ENCODE assay signal across 18 cellular contexts in genomic region chr17:65537343-65537844, GRCh38.
"Had no signal": no experiment of that assay in that cellular context is flagged by ENCODE, and none has a peak within 500 bp of the region (broad histone marks: within the 10 kb centered on the region; RNA-seq: fewer than 3 reads in every experiment).

No MANE protein-coding gene starts in this region.

- DNase-seq: activated CD4-positive, CD25-positive, alpha-beta regulatory T cell; adrenal gland; effector CD8-positive, alpha-beta T cell; heart right ventricle; kidney glomerular epithelial cell; left ventricle myocardium superior; mesendoderm; natural killer cell; pancreas; T1000; tibial artery had no signal

- FAIRE-seq: endothelial cell of umbilical vein, pancreas had no signal

- H3K4me3 Mint-ChIP-seq: natural killer cell; stimulated activated memory B cell treated with anti-CD40 and anti-IgM and Interleukin-4, amounts not matched to agents 10 μg/mL and 1 μg/mL and 100 μg/mL, for 72 hours had no signal

- H3K4me3 ChIP-seq: adrenal gland, esophagus muscularis mucosa, heart right ventricle, pancreas, SK-N-MC, tibial artery had no signal

- ATAC-seq: heart right ventricle, left ventricle myocardium superior, natural killer cell, pancreas, sciatic nerve had no signal

- H3K4me1 Mint-ChIP-seq: natural killer cell; stimulated activated memory B cell treated with anti-CD40 and anti-IgM and Interleukin-4, amounts not matched to agents 10 μg/mL and 1 μg/mL and 100 μg/mL, for 72 hours had no signal

- H3K9me3 Mint-ChIP-seq: activated naive CD4-positive, alpha-beta T cell treated with anti-CD3 and anti-CD28 coated beads, Interleukin-2, amount 50 U/mL, for 72 hours; natural killer cell; stimulated activated memory B cell treated with anti-CD40 and anti-IgM and Interleukin-4, amounts not matched to agents 10 μg/mL and 1 μg/mL and 100 μg/mL, for 72 hours had no signal

- H3K27me3 ChIP-seq: adrenal gland, esophagus muscularis mucosa, heart right ventricle, pancreas, tibial artery had no signal

- H3K9me3 ChIP-seq: adrenal gland, esophagus muscularis mucosa, heart right ventricle, neutrophil, pancreas, tibial artery had no signal

- H3K27ac ChIP-seq: adrenal gland, heart right ventricle, neutrophil, pancreas, SK-N-MC, tibial artery had no signal

- H3K27me3 Mint-ChIP-seq: stimulated activated memory B cell treated with anti-CD40 and anti-IgM and Interleukin-4, amounts not matched to agents 10 μg/mL and 1 μg/mL and 100 μg/mL, for 72 hours had no signal

- H3K27ac Mint-ChIP-seq: natural killer cell; stimulated activated memory B cell treated with anti-CD40 and anti-IgM and Interleukin-4, amounts not matched to agents 10 μg/mL and 1 μg/mL and 100 μg/mL, for 72 hours had no signal

- H3K36me3 Mint-ChIP-seq: natural killer cell had no signal

- H3K36me3 ChIP-seq: neutrophil had no signal
